19 cellular contexts compared by ENCODE assay signal in the genomic region with DNA sequence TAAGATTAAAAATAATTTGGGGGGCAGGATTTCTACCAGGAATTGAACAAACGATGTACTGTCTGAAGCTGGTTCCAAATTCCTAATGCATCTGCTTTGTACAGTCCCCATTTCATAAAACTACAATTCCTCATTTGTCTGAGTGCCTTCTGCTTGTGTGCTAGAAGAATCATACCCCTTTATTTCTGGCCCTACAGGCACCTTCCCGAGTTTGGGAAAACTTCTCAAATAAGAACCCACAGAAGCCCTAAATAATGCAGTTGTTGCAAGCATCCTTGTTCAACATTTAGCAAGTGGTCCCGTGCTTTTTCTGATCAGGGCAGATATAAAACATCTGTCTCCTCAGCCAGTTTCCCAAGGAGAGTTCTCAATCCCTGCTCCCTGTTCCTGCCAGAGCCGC.
DNase-seq lines count a peak whose midpoint lies in the region; ATAC-seq, FAIRE-seq and TF ChIP-seq lines count a peak whose summit lies in the region.
"Had no signal": no experiment of that assay in that cellular context is flagged by ENCODE, and none has a peak within 500 bp of the region (broad histone marks: within the 10 kb centered on the region; RNA-seq: fewer than 3 reads in every experiment).

No MANE protein-coding gene starts in this region.

- no peak for TF ChIP-seq EP300 in GM12878 (IDR thresholded peaks at IDR 0.05; ENCODE audit: borderline replicate concordance in 1 of 2, control insufficient read depth in 1 of 2, low read depth in 2 of 2, low read length in 2 of 2)

- no peak overlapping the region for H3K27ac ChIP-seq in GM12878 (ENCODE audit: control insufficient read depth, insufficient read depth)
- H3K27ac ChIP-seq: A549; BLaER1 treated with 17β-estradiol and CSF1 and Interleukin-3, amounts not matched to agents 10 nM and 100 nM; C4-2B had no signal

- RAD21 ChIA-PET in GM12878 (lab: Charles Lee; ENCODE audit: unreplicated experiment) = no interaction called here

- TF ChIP-seq RAD21 in GM12878 (IDR thresholded peaks at IDR 0.05; ENCODE audit: insufficient read depth, low read depth, low read length) = no peak

- no peak overlapping the region for H3K4me2 ChIP-seq in GM12878 (ENCODE audit: control insufficient read depth, insufficient read depth)
- H3K4me2 ChIP-seq: A549; BLaER1 treated with 17β-estradiol and CSF1 and Interleukin-3, amounts not matched to agents 10 nM and 100 nM had no signal

- no peaks in the 10 kb centered on the region for H3K27me3 ChIP-seq in GM12878 (replicated peaks in 1 of 2; ENCODE audit: control insufficient read depth in 2 of 2, insufficient read depth in 2 of 2, low read length in 1 of 2)
- H3K27me3 ChIP-seq: BLaER1 treated with 17β-estradiol and CSF1 and Interleukin-3, amounts not matched to agents 10 nM and 100 nM had no signal

- no peaks in the 10 kb centered on the region for H3K36me3 ChIP-seq in GM12878 (ENCODE audit: control insufficient read depth in 2 of 2, insufficient read depth in 2 of 2, low read length in 1 of 2)
- H3K36me3 ChIP-seq: BLaER1 treated with 17β-estradiol and CSF1 and Interleukin-3, amounts not matched to agents 10 nM and 100 nM had no signal

- no peak overlapping the region for H3K4me3 ChIP-seq in GM12878
- H3K4me3 ChIP-seq: A549; BLaER1 treated with 17β-estradiol and CSF1 and Interleukin-3, amounts not matched to agents 10 nM and 100 nM had no signal

- ATAC-seq in GM12878 = no peak
- ATAC-seq in HG03469 (IDR thresholded peaks at IDR 0.05; ENCODE audit: unreplicated experiment) = no peak
- ATAC-seq in GM21515 (IDR thresholded peaks at IDR 0.05; ENCODE audit: unreplicated experiment) = no peak
- ATAC-seq: A549; CD8-positive, alpha-beta T cell had no signal

- TF ChIP-seq POLR2A in GM12878 (IDR thresholded peaks at IDR 0.05; ENCODE audit: low read depth, low read length) = no peak

- in situ Hi-C loops in GM12878 (cut with MboI) = no loop called here

- SMC1A ChIA-PET in GM12878 (lab: Charles Lee; ENCODE audit: uncharacterized antibody, unreplicated experiment) = interaction anchor here (1.2 kb wide), 1 partner anchor 105 kb away, joined by 3 read pairs; no protein-coding TSS in a partner anchor

- H4K20me1 ChIP-seq in GM12878 (ENCODE audit: control insufficient read depth, insufficient read depth) = no peaks in the 10 kb centered on the region
- H4K20me1 ChIP-seq: BLaER1 treated with 17β-estradiol and CSF1 and Interleukin-3, amounts not matched to agents 10 nM and 100 nM had no signal

- 84% methylated on average over 4 of the region's 4 CpGs for WGBS in GM12878 (ENCODE audit: insufficient coverage, insufficient replicate concordance, low lambda C conversion rate, missing lambda C conversion rate)

- POLR2A ChIA-PET in GM12878 (lab: Charles Lee) = no interaction called here

- H3K4me1 ChIP-seq in GM12878 (ENCODE audit: control insufficient read depth, insufficient read depth, low read length) = peaks cover 3% of the 10 kb centered on the region; the same call in 1 of the 2 replicates
- H3K4me1 ChIP-seq: BLaER1 treated with 17β-estradiol and CSF1 and Interleukin-3, amounts not matched to agents 10 nM and 100 nM; Caco-2 had no signal

- H2AFZ ChIP-seq in GM12878 (ENCODE audit: control insufficient read depth, low read depth, low read length) = no peak overlapping the region

- intact Hi-C loops in GM12878 (cut with micrococcal nuclease; ENCODE audit: unreplicated experiment) = no loop called here

- H3K9me3 ChIP-seq in GM12878 (replicated peaks; ENCODE audit: control insufficient read depth, insufficient read depth, low read length) = no peaks in the 10 kb centered on the region
- H3K9me3 ChIP-seq: A549, Caco-2 had no signal

- no peak for FAIRE-seq in GM12878 (lab: Jason Lieb, UNC)
- FAIRE-seq: A549, D721Med, G401.6 had no signal

- DNase-seq in RPMI7951 (ENCODE audit: low read depth) (peak; percentile 53), GM12878 (ENCODE audit: low read depth, low spot score) (no peak), epidermal melanocyte (ENCODE audit: insufficient read length, low spot score) (peak; percentile 72), NCI-H345 treated with DMSO at 0.1 percent for 48 hours (lab: John Stamatoyannopoulos, UW; ENCODE audit: unreplicated experiment) (no peak), 8988T (no peak)
- DNase-seq: AML-193; Caco-2; Calu3; CD4-positive, alpha-beta T cell; CD8-positive, alpha-beta T cell; DMS79 treated with DMSO at 0.1 percent for 48 hours; GF-D8 had no signal

- no TSS peak for BruUV-seq in GM12878 (replicated peaks; lab: Mats Ljungman, UMichigan)

- TF ChIP-seq CTCF in GM12878 (IDR thresholded peaks at IDR 0.05 in 2 of 3, conservative IDR thresholded peaks at IDR 0.05 in 1 of 3; ENCODE audit: control insufficient read depth in 2 of 3, extremely low read depth in 1 of 3, insufficient read depth in 1 of 3, low read depth in 3 of 3, low read length in 3 of 3) = no peak

- CTCF ChIA-PET in GM12878 (lab: Yijun Ruan, JAX) = interaction anchor here (0.8 to 1.2 kb wide), 2 partner anchors 105 to 176 kb away, joined by 3 read pairs; no protein-coding TSS in a partner anchor

- no peak overlapping the region for H3K9ac ChIP-seq in GM12878 (ENCODE audit: control insufficient read depth, insufficient read depth, low read length)
- H3K9ac ChIP-seq: BLaER1 treated with 17β-estradiol and CSF1 and Interleukin-3, amounts not matched to agents 10 nM and 100 nM had no signal

- no peaks in the 10 kb centered on the region for H3K79me2 ChIP-seq in GM12878 (ENCODE audit: control insufficient read depth, insufficient read depth, low read length)

TF ChIP-seq in GM12878, 131 proteins besides CTCF, POLR2A, EP300 and RAD21:
- TF ChIP-seq ATF7 (IDR thresholded peaks at IDR 0.05; ENCODE audit: low read depth) = no peak
- TF ChIP-seq ZNF622 (IDR thresholded peaks at IDR 0.05) = no peak
- TF ChIP-seq, protein P1, sequence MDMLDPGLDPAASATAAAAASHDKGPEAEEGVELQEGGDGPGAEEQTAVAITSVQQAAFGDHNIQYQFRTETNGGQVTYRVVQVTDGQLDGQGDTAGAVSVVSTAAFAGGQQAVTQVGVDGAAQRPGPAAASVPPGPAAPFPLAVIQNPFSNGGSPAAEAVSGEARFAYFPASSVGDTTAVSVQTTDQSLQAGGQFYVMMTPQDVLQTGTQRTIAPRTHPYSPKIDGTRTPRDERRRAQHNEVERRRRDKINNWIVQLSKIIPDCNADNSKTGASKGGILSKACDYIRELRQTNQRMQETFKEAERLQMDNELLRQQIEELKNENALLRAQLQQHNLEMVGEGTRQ (IDR thresholded peaks at IDR 0.05; ENCODE audit: borderline replicate concordance, low read depth, low read length) = no peak
- peak; percentile 33; the same call in 1 of the 2 replicates for TF ChIP-seq YY1 (IDR thresholded peaks at IDR 0.05; ENCODE audit: low read depth, low read length)
- TF ChIP-seq, protein P2, sequence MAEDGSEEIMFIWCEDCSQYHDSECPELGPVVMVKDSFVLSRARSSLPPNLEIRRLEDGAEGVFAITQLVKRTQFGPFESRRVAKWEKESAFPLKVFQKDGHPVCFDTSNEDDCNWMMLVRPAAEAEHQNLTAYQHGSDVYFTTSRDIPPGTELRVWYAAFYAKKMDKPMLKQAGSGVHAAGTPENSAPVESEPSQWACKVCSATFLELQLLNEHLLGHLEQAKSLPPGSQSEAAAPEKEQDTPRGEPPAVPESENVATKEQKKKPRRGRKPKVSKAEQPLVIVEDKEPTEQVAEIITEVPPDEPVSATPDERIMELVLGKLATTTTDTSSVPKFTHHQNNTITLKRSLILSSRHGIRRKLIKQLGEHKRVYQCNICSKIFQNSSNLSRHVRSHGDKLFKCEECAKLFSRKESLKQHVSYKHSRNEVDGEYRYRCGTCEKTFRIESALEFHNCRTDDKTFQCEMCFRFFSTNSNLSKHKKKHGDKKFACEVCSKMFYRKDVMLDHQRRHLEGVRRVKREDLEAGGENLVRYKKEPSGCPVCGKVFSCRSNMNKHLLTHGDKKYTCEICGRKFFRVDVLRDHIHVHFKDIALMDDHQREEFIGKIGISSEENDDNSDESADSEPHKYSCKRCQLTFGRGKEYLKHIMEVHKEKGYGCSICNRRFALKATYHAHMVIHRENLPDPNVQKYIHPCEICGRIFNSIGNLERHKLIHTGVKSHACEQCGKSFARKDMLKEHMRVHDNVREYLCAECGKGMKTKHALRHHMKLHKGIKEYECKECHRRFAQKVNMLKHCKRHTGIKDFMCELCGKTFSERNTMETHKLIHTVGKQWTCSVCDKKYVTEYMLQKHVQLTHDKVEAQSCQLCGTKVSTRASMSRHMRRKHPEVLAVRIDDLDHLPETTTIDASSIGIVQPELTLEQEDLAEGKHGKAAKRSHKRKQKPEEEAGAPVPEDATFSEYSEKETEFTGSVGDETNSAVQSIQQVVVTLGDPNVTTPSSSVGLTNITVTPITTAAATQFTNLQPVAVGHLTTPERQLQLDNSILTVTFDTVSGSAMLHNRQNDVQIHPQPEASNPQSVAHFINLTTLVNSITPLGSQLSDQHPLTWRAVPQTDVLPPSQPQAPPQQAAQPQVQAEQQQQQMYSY (CRISPR knock-in tag; IDR thresholded peaks at IDR 0.05) = no peak
- TF ChIP-seq ZBTB33 (IDR thresholded peaks at IDR 0.05) = no peak
TF ChIP-seq in GM12878: peak in this region for 1.

Comparison
In these comparisons a context has a peak if more than half of its experiments do, and no peak if none do; other contexts are left out.
1. DNase-seq: peak in RPMI7951 (single experiment) and epidermal melanocyte (single experiment); none in GM12878 (single experiment), NCI-H345 treated with DMSO at 0.1 percent for 48 hours (single experiment) and 8988T (single experiment).